Comparison of ENCODE assay signal across 8 cellular contexts in the genomic region with DNA sequence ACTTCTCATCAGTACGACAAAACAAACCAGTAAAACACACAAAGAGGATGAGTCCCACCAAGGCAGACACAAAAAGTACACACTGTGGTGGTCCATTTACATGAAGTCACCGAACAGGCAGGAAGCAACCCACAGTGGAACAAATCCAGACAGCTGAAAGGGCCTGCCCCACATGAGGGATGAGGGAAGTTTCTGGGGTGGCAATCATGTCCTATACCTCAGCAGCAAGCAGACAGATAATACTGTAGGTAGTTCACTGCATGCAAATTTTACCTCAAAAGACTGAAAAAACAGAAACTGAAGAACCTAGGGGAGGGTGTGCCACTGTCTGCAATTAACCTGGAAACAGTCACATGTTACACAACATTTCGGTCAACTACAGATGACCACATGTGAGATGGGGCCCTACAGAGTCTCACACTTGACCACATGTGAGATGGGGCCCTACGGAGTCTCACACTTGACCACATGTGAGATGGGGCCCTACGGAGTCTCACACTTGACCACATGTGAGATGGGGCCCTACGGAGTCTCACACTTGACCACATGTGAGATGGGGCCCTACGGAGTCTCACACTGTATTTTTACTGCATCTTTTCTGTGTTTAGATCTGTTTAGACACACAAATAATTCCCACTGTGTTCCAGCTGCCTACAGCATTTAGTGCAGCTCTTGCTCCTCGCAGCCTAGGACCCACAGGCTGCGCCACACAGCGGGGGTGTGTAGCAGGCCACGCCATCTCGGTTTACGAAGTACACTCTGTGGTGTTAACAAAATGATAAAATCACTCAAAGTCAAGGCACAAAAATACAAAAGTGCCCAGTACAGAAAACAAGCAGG. TPM values are rescaled to one million over a fixed set of nuclear protein-coding genes. Genes with fewer than 3 reads are reported as not detected.
DNase-seq lines count a peak whose midpoint lies in the region; ATAC-seq, FAIRE-seq and TF ChIP-seq lines count a peak whose summit lies in the region.

No MANE protein-coding gene starts in this region.

- no peak for TF ChIP-seq POLR2A in HepG2 (IDR thresholded peaks at IDR 0.05; ENCODE audit: insufficient read depth in 1 of 2, low read depth in 2 of 2, low read length in 2 of 2)

- H3K9me3 ChIP-seq in HepG2 (ENCODE audit: low read length) = no peaks in the 10 kb centered on the region

- 90% methylated on average over 11 of the region's 13 CpGs for WGBS in HepG2 (ENCODE audit: low lambda C conversion rate)

- H3K27me3 ChIP-seq in HepG2 (ENCODE audit: control insufficient read depth in 1 of 2, insufficient read depth in 2 of 2, low read length in 2 of 2) = no peaks in the 10 kb centered on the region

- no peaks in the 10 kb centered on the region; the same call in 1 of the 2 replicates for H4K20me1 ChIP-seq in HepG2 (ENCODE audit: insufficient read depth, low read length)

- H3K27me3 Mint-ChIP-seq in IgD-negative memory B cell = no peaks in the 10 kb centered on the region

- H3K9me3 Mint-ChIP-seq in IgD-negative memory B cell = no peaks in the 10 kb centered on the region

- no peak for FAIRE-seq in HepG2 (lab: Jason Lieb, UNC)

- no peak for TF ChIP-seq RAD21 in HepG2 (CRISPR knock-in tag; IDR thresholded peaks at IDR 0.05)

- no peak overlapping the region for H2AFZ ChIP-seq in HepG2 (ENCODE audit: low read length)

- peaks cover 23 to 56% of the 10 kb centered on the region in 2 experiments for H3K36me3 ChIP-seq in HepG2 (replicated peaks in 1 of 2; ENCODE audit: control insufficient read depth in 1 of 2, insufficient read depth in 2 of 2, low read length in 2 of 2)

- peak overlapping the region in 2 of 4 donors; percentile 53 to 55 for H3K4me3 Mint-ChIP-seq in IgD-negative memory B cell

- in situ Hi-C loops in GM13976 (cut with MboI; ENCODE audit: low sequenced_read_pairs, unreplicated experiment) (no loop called here), HepG2 (cut with HindIII; ENCODE audit: extremely low pct_ligation_motif_present, low pct_unique_long_range_greater_than_20kb) (no loop called here)

- H3K27ac ChIP-seq in HepG2 (ENCODE audit: extremely low read length, insufficient read depth, low read length) = peak overlapping the region; percentile 16

- intact Hi-C loops in HepG2 (cut with micrococcal nuclease; ENCODE audit: unreplicated experiment) = no loop called here

- CTCF ChIA-PET in HepG2 (lab: Yijun Ruan, JAX; ENCODE audit: low intra/inter-chr PET ratio, low total read pairs) = no interaction called here

- H3K79me2 ChIP-seq in HepG2 (ENCODE audit: insufficient read depth, low read length) = peaks cover 4% of the 10 kb centered on the region

- TF ChIP-seq CTCF in GM13976 (IDR thresholded peaks at IDR 0.05; ENCODE audit: borderline replicate concordance, control extremely low read depth, extremely low read depth, insufficient read depth, missing control alignments) = no peak
- no peak for TF ChIP-seq CTCF in HepG2 (CRISPR knock-in tag; IDR thresholded peaks at IDR 0.05)

- no peak overlapping the region for H3K4me3 ChIP-seq in HepG2 (replicated peaks in 1 of 3; ENCODE audit: insufficient read depth in 1 of 3, low read depth in 2 of 3, low read length in 3 of 3)

- ATAC-seq in GM21515 (IDR thresholded peaks at IDR 0.05; ENCODE audit: unreplicated experiment) (peak; percentile 87), HepG2 (no peak), HG03378 (IDR thresholded peaks at IDR 0.05; ENCODE audit: unreplicated experiment) (no peak)

- no peak for TF ChIP-seq EP300 in HepG2 (IDR thresholded peaks at IDR 0.05; ENCODE audit: low read depth in 2 of 2, low read length in 2 of 2)
- no peak for TF ChIP-seq EP300 in HepG2 (CRISPR knock-in tag; IDR thresholded peaks at IDR 0.05; ENCODE audit: borderline replicate concordance)

- BruUV-seq in HepG2 (replicated peaks; lab: Mats Ljungman, UMichigan) = no TSS peak

- POLR2A ChIA-PET in HepG2 (lab: Yijun Ruan, JAX) = interaction anchor here (1.5 to 2.9 kb wide), 2 partner anchors 23 to 63 kb away, joined by 4 to 12 read pairs; partner anchors contain the start of genes CUL4A and PCID2

- DNase-seq in GM13976 (ENCODE audit: low spot score) (peak; percentile 83), HepG2 (ENCODE audit: low spot score) (no peak), DMS153 treated with DMSO at 0.1 percent for 48 hours (lab: John Stamatoyannopoulos, UW; ENCODE audit: unreplicated experiment) (no peak), A172 (ENCODE audit: low spot score) (no peak)
- no peak for DNase-seq in activated CD4-positive, alpha-beta T cell treated with anti-CD3 and anti-CD28 coated beads for 1 hour

- peaks cover 8 to 12% (median 12%) of the 10 kb centered on the region in 3 donors for H3K4me1 Mint-ChIP-seq in IgD-negative memory B cell

- H3K36me3 Mint-ChIP-seq in IgD-negative memory B cell = peaks cover 6% of the 10 kb centered on the region

- H3K4me1 ChIP-seq in HepG2 (ENCODE audit: insufficient read depth, low read length) = peaks cover 30% of the 10 kb centered on the region

- no peak overlapping the region for H3K4me2 ChIP-seq in HepG2 (ENCODE audit: low read depth, low read length)

- H3K9ac ChIP-seq in HepG2 (ENCODE audit: insufficient read depth, low read depth, low read length) = no peak overlapping the region

- peak overlapping the region; percentile 13 to 59 (median 25) for H3K27ac Mint-ChIP-seq in IgD-negative memory B cell

RNA-seq across cellular contexts. Expression of gene PCID2, which starts 22.2 kb away (rescaled TPM):
- polyA plus RNA-seq in IgD-negative memory B cell (46.0 TPM), HepG2 (2011; rRNA removed) (104 and 111 TPM in 2 replicates)
- total RNA-seq in HepG2 (2016; rRNA removed; fragmentation: Illumina TruSeq; extraction: Trizol) = 65.0 and 76.4 TPM in 2 replicates
- 16.3 and 17.9 TPM in 2 replicates for total RNA-seq in HepG2 (2016; cell fraction: cytosol; rRNA removed; fragmentation: Illumina TruSeq; extraction: Trizol; ENCODE audit: low read depth)
- total RNA-seq in HepG2 (2016; cell fraction: insoluble cytoplasmic fraction; rRNA removed; fragmentation: Illumina TruSeq; extraction: Trizol) = 67.6 and 78.5 TPM in 2 replicates
- 25.4 and 26.5 TPM in 2 replicates for total RNA-seq in HepG2 (2016; cell fraction: membrane; rRNA removed; fragmentation: Illumina TruSeq; extraction: Trizol)
- total RNA-seq in HepG2 (2016; cell fraction: nucleus; rRNA removed; fragmentation: Illumina TruSeq; extraction: Trizol) = 58.5 and 66.9 TPM in 2 replicates
- 47.7 and 57.2 TPM in 2 replicates for polyA plus RNA-seq in HepG2 (2011; cell fraction: cytosol; rRNA removed)
- polyA plus RNA-seq in HepG2 (2011; cell fraction: nucleus; rRNA removed) = 185 and 190 TPM in 2 replicates
- 56.8 and 63.4 TPM in 2 replicates for polyA plus RNA-seq in HepG2 (2012)
- 9.0 and 9.1 TPM in 2 replicates for polyA plus RNA-seq in HepG2 (2016; cell fraction: cytosol; fragmentation: Illumina TruSeq; extraction: Trizol; ENCODE audit: low read depth)
- polyA plus RNA-seq in HepG2 (2016; cell fraction: insoluble cytoplasmic fraction; fragmentation: Illumina TruSeq; extraction: Trizol; ENCODE audit: low read depth) = 68.7 and 72.7 TPM in 2 replicates
- 14.2 and 15.6 TPM in 2 replicates for polyA plus RNA-seq in HepG2 (2016; cell fraction: membrane; fragmentation: Illumina TruSeq; extraction: Trizol; ENCODE audit: low read depth)
- 89.2 and 96.9 TPM in 2 replicates for polyA plus RNA-seq in HepG2 (2016; cell fraction: nucleus; fragmentation: Illumina TruSeq; extraction: Trizol; ENCODE audit: insufficient read depth, low read depth)
- polyA minus RNA-seq in HepG2 (2011; rRNA and poly(A)+ RNA removed; ENCODE audit: low replicate concordance) = 52.5 and 174 TPM in 2 replicates
- polyA minus RNA-seq in HepG2 (2011; cell fraction: cytosol; rRNA and poly(A)+ RNA removed) = 23.5 and 34.0 TPM in 2 replicates
- 161 and 207 TPM in 2 replicates for polyA minus RNA-seq in HepG2 (2011; cell fraction: nucleus; rRNA and poly(A)+ RNA removed)
- total RNA-seq in A172 (2014; rRNA removed; shearing (Covaris generic)) = 215 and 265 TPM in 2 replicates

RNA-seq across cellular contexts. Expression of gene CUL4A, which starts 23.1 kb away (rescaled TPM):
- polyA plus RNA-seq in IgD-negative memory B cell (42.6 TPM), HepG2 (2011; rRNA removed) (51.2 and 60.8 TPM in 2 replicates)
- total RNA-seq in HepG2 (2016; rRNA removed; fragmentation: Illumina TruSeq; extraction: Trizol) = 75.3 and 95.5 TPM in 2 replicates
- 28.8 and 32.0 TPM in 2 replicates for total RNA-seq in HepG2 (2016; cell fraction: cytosol; rRNA removed; fragmentation: Illumina TruSeq; extraction: Trizol; ENCODE audit: low read depth)
- 69.1 and 83.4 TPM in 2 replicates for total RNA-seq in HepG2 (2016; cell fraction: insoluble cytoplasmic fraction; rRNA removed; fragmentation: Illumina TruSeq; extraction: Trizol)
- total RNA-seq in HepG2 (2016; cell fraction: membrane; rRNA removed; fragmentation: Illumina TruSeq; extraction: Trizol) = 51.1 and 52.1 TPM in 2 replicates
- total RNA-seq in HepG2 (2016; cell fraction: nucleus; rRNA removed; fragmentation: Illumina TruSeq; extraction: Trizol) = 55.3 and 56.2 TPM in 2 replicates
- polyA plus RNA-seq in HepG2 (2011; cell fraction: cytosol; rRNA removed) = 42.4 and 43.4 TPM in 2 replicates
- 121 and 126 TPM in 2 replicates for polyA plus RNA-seq in HepG2 (2011; cell fraction: nucleus; rRNA removed)
- polyA plus RNA-seq in HepG2 (2012) = 72.5 and 74.5 TPM in 2 replicates
- 28.6 and 31.9 TPM in 2 replicates for polyA plus RNA-seq in HepG2 (2016; cell fraction: cytosol; fragmentation: Illumina TruSeq; extraction: Trizol; ENCODE audit: low read depth)
- 70.4 and 80.3 TPM in 2 replicates for polyA plus RNA-seq in HepG2 (2016; cell fraction: insoluble cytoplasmic fraction; fragmentation: Illumina TruSeq; extraction: Trizol; ENCODE audit: low read depth)
- 28.8 and 29.9 TPM in 2 replicates for polyA plus RNA-seq in HepG2 (2016; cell fraction: membrane; fragmentation: Illumina TruSeq; extraction: Trizol; ENCODE audit: low read depth)
- polyA plus RNA-seq in HepG2 (2016; cell fraction: nucleus; fragmentation: Illumina TruSeq; extraction: Trizol; ENCODE audit: insufficient read depth, low read depth) = 99.2 and 101 TPM in 2 replicates
- 93.3 and 188 TPM in 2 replicates for polyA minus RNA-seq in HepG2 (2011; rRNA and poly(A)+ RNA removed; ENCODE audit: low replicate concordance)
- polyA minus RNA-seq in HepG2 (2011; cell fraction: cytosol; rRNA and poly(A)+ RNA removed) = 29.4 and 37.2 TPM in 2 replicates
- 74.4 and 75.7 TPM in 2 replicates for polyA minus RNA-seq in HepG2 (2011; cell fraction: nucleus; rRNA and poly(A)+ RNA removed)
- total RNA-seq in A172 (2014; rRNA removed; shearing (Covaris generic)) = 142 and 154 TPM in 2 replicates

RNA-seq across cellular contexts. Expression of gene PROZ, which starts 27.8 kb away (rescaled TPM):
- polyA plus RNA-seq in IgD-negative memory B cell = not detected
- total RNA-seq in HepG2 (2016; rRNA removed; fragmentation: Illumina TruSeq; extraction: Trizol) = 2.1 and 5.6 TPM in 2 replicates
- 0.20 and 0.35 TPM in 2 replicates for total RNA-seq in HepG2 (2016; cell fraction: cytosol; rRNA removed; fragmentation: Illumina TruSeq; extraction: Trizol; ENCODE audit: low read depth)
- 1.9 and 5.3 TPM in 2 replicates for total RNA-seq in HepG2 (2016; cell fraction: insoluble cytoplasmic fraction; rRNA removed; fragmentation: Illumina TruSeq; extraction: Trizol)
- 0.62 and 0.93 TPM in 2 replicates for total RNA-seq in HepG2 (2016; cell fraction: membrane; rRNA removed; fragmentation: Illumina TruSeq; extraction: Trizol)
- 3.0 and 4.0 TPM in 2 replicates for total RNA-seq in HepG2 (2016; cell fraction: nucleus; rRNA removed; fragmentation: Illumina TruSeq; extraction: Trizol)
- polyA plus RNA-seq in HepG2 (2011; rRNA removed) = 22.5 and 26.1 TPM in 2 replicates
- 14.4 and 16.0 TPM in 2 replicates for polyA plus RNA-seq in HepG2 (2011; cell fraction: cytosol; rRNA removed)
- 45.5 and 49.7 TPM in 2 replicates for polyA plus RNA-seq in HepG2 (2011; cell fraction: nucleus; rRNA removed)
- polyA plus RNA-seq in HepG2 (2012) = 12.7 and 14.1 TPM in 2 replicates
- polyA plus RNA-seq in HepG2 (2016; cell fraction: cytosol; fragmentation: Illumina TruSeq; extraction: Trizol; ENCODE audit: low read depth) = 0.23 and 0.67 TPM in 2 replicates
- 1.6 and 2.1 TPM in 2 replicates for polyA plus RNA-seq in HepG2 (2016; cell fraction: insoluble cytoplasmic fraction; fragmentation: Illumina TruSeq; extraction: Trizol; ENCODE audit: low read depth)
- 0.70 and 0.93 TPM in 2 replicates for polyA plus RNA-seq in HepG2 (2016; cell fraction: membrane; fragmentation: Illumina TruSeq; extraction: Trizol; ENCODE audit: low read depth)
- 10.7 and 11.6 TPM in 2 replicates for polyA plus RNA-seq in HepG2 (2016; cell fraction: nucleus; fragmentation: Illumina TruSeq; extraction: Trizol; ENCODE audit: insufficient read depth, low read depth)
- polyA minus RNA-seq in HepG2 (2011; rRNA and poly(A)+ RNA removed; ENCODE audit: low replicate concordance) = 5.4 TPM in 1 of 2 replicates, not detected in the other
- polyA minus RNA-seq in HepG2 (2011; cell fraction: cytosol; rRNA and poly(A)+ RNA removed) = 4.9 and 8.4 TPM in 2 replicates
- polyA minus RNA-seq in HepG2 (2011; cell fraction: nucleus; rRNA and poly(A)+ RNA removed) = 3.1 and 4.4 TPM in 2 replicates
- total RNA-seq in A172 (2014; rRNA removed; shearing (Covaris generic)) = not detected in 2 replicates
